In genomic region chr15:62997441-62997840, GRCh38 we compare ENCODE assay signal across 21 cellular contexts.
"Had no signal": no experiment of that assay in that cellular context is flagged by ENCODE, and none has a peak within 500 bp of the region (broad histone marks: within the 10 kb centered on the region; RNA-seq: fewer than 3 reads in every experiment).

No MANE protein-coding gene starts in this region.

- H3K4me3 Mint-ChIP-seq: memory B cell, mesothelial cell of epicardium, natural killer cell had no signal

- H3K4me1 Mint-ChIP-seq: memory B cell, natural killer cell had no signal

- H3K36me3 Mint-ChIP-seq: memory B cell, mesothelial cell of epicardium, natural killer cell had no signal

- H3K36me3 ChIP-seq: heart left ventricle, left lung, lower lobe of right lung, suprapubic skin, tibial artery had no signal

- H3K9ac ChIP-seq: parathyroid adenoma had no signal

- H3K4me3 ChIP-seq: dorsolateral prefrontal cortex, heart left ventricle, left lung, lower lobe of right lung, psoas muscle, smooth muscle cell, suprapubic skin, tibial artery had no signal

- H3K27ac Mint-ChIP-seq: memory B cell, mesothelial cell of epicardium, natural killer cell had no signal

- ATAC-seq: heart left ventricle; left lung; lower lobe of right lung; natural killer cell; right cardiac atrium; stimulated activated naive CD8-positive, alpha-beta T cell treated with anti-CD3 and anti-CD28 coated beads, Interleukin-15, Interleukin-2, amounts not matched to agents 100 U/mL and 50 U/mL, for 24 hours had no signal

- H3K27me3 ChIP-seq: dorsolateral prefrontal cortex, heart left ventricle, left lung, suprapubic skin, tibial artery had no signal

- H3K4me1 ChIP-seq: left lung, lower lobe of right lung, parathyroid adenoma, psoas muscle, suprapubic skin had no signal

- H3K27ac ChIP-seq: dorsolateral prefrontal cortex, left lung, lower lobe of right lung, parathyroid adenoma, psoas muscle, suprapubic skin, tibial artery had no signal

- DNase-seq: central memory CD4-positive, alpha-beta T cell; cortex of kidney; dorsolateral prefrontal cortex; effector CD8-positive, alpha-beta T cell; foreskin melanocyte; heart left ventricle; hypothalamus; islet precursor cell; left lung; lower lobe of right lung; natural killer cell; psoas muscle; right cardiac atrium; stimulated activated CD4-positive, alpha-beta T cell treated with anti-CD3 and anti-CD28 coated beads, Interleukin-2, amount 100 ng/mL, for 48 hours; stimulated activated naive CD8-positive, alpha-beta T cell treated with anti-CD3 and anti-CD28 coated beads, Interleukin-15, Interleukin-2, amounts not matched to agents 100 U/mL and 50 U/mL, for 24 hours; tibial artery had no signal

- H3K79me2 ChIP-seq: parathyroid adenoma had no signal

- H3K4me2 ChIP-seq: smooth muscle cell had no signal

- H3K9me3 ChIP-seq: heart left ventricle, left lung, lower lobe of right lung, psoas muscle, suprapubic skin, tibial artery had no signal

- H2AFZ ChIP-seq: parathyroid adenoma had no signal

- H3K9me3 Mint-ChIP-seq: memory B cell, mesothelial cell of epicardium, natural killer cell had no signal
